ENCODE assay signal across 10 cellular contexts in the genomic region with DNA sequence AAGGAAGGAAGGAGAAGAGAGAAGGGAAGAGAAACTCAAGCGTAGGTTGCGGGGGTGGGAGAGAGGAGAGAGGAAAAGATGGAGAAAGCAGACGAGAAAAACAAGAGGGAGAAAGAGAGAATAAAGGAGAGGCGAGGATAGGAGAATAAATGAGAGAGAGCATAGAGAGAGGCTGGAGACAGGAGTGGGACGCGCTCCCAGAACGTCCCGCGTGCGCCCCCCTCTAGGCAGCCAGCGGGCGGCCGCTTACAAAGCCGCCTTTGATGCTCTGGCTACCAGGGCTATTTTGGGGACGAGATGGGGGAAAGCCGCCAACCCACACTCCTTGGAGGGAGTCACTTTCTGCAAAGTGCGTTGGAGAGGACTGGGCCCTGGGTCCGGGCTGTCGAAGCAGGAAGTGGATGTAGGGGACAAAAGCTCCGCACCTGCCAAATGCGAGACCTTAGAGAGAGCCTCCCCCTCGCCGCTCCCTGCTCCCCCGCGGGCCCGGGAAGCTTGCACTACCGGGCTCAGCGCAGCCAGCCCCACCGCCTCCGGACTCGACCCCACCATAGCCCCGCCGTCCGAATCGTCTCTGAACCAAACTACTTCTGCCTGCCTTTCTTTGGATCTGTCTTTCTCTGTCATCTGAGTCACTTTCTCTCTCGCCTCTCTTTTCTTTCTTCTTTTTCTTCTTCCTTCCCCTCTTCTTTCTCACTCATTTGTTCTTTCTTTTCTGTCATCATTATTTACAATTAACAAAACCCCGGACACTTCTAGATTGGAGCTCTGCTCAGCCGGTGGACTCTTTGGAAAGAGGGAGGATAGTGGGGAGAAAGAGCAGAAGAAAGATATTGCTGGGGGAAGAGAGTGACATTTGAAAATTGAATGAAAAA. TPM values are rescaled to one million over a fixed set of nuclear protein-coding genes. Genes with fewer than 3 reads are reported as not detected.
DNase-seq lines count a peak whose midpoint lies in the region; ATAC-seq, FAIRE-seq and TF ChIP-seq lines count a peak whose summit lies in the region.
"Had no signal": no experiment of that assay in that cellular context is flagged by ENCODE, and none has a peak within 500 bp of the region (broad histone marks: within the 10 kb centered on the region; RNA-seq: fewer than 3 reads in every experiment).

No MANE protein-coding gene starts in this region.

- TF ChIP-seq CTCF in K562 (IDR thresholded peaks at IDR 0.05 in 2 of 3, conservative IDR thresholded peaks at IDR 0.05 in 1 of 3; ENCODE audit: insufficient read depth in 2 of 3, low read depth in 1 of 3, low read length in 3 of 3) (no peak), neural crest cell (conservative IDR thresholded peaks at IDR 0.05) (no peak), RWPE1 (conservative IDR thresholded peaks at IDR 0.05; ENCODE audit: low read depth) (no peak), adrenal gland (IDR thresholded peaks at IDR 0.05) (no peak), colonic mucosa (IDR thresholded peaks at IDR 0.05) (no peak)

- peaks cover 3% of the 10 kb centered on the region for H3K36me3 Mint-ChIP-seq in neural crest cell (ENCODE audit: low read depth)

- H3K9ac ChIP-seq in K562 (ENCODE audit: insufficient read depth in 1 of 2, low read depth in 2 of 2, low read length in 2 of 2) = no peak overlapping the region
- H3K9ac ChIP-seq in colonic mucosa (ENCODE audit: low read depth in 2 of 2, low read length in 2 of 2) = no peak overlapping the region

- H3K36me3 ChIP-seq in K562 (ENCODE audit: control insufficient read depth, insufficient read depth, low read length) (no peaks in the 10 kb centered on the region), adrenal gland (replicated peaks in 1 of 2) (no peaks in the 10 kb centered on the region), colonic mucosa (no peaks in the 10 kb centered on the region)

- H3K4me2 ChIP-seq in K562 (ENCODE audit: insufficient read depth, low read length) = no peak overlapping the region

- H3K9me1 ChIP-seq in K562 (ENCODE audit: control insufficient read depth, insufficient read depth, low read length) = no peaks in the 10 kb centered on the region

- H3K27ac ChIP-seq in K562 (ENCODE audit: extremely low read depth, low read depth, low read length) (no peak overlapping the region), RWPE1 (no peak overlapping the region), adrenal gland (no peak overlapping the region), colonic mucosa (no peak overlapping the region)

- peaks cover 97% of the 10 kb centered on the region for H3K27me3 Mint-ChIP-seq in neural crest cell (ENCODE audit: low read depth)

- no peak for TF ChIP-seq RAD21 in K562 (CRISPR knock-in tag; conservative IDR thresholded peaks at IDR 0.05 in 1 of 2, IDR thresholded peaks at IDR 0.05 in 1 of 2)

- CTCF ChIA-PET in K562 (lab: Yijun Ruan, JAX; ENCODE audit: low intra/inter-chr PET ratio) = no interaction called here
- CTCF ChIA-PET in RWPE1 (lab: Yijun Ruan, JAX) = interaction anchor here (0.6 kb wide), 1 partner anchor 28 kb away, joined by 6 read pairs; no protein-coding TSS in a partner anchor

- 5% methylated on average over 36 of the region's 38 CpGs for WGBS in K562 (ENCODE audit: insufficient coverage, low coverage, missing lambda C conversion rate)
- 2 to 3% (median 2%) methylated on average over 28 to 38 of the region's 38 CpGs for WGBS in adrenal gland, 4 donors

- no peak for TF ChIP-seq POLR2A in K562 (conservative IDR thresholded peaks at IDR 0.05)
- no peak for TF ChIP-seq POLR2A in adrenal gland (IDR thresholded peaks at IDR 0.05)

- H3K27ac Mint-ChIP-seq in neural crest cell (ENCODE audit: unreplicated experiment) = no peak overlapping the region

- POLR2A ChIA-PET in K562 (lab: Yijun Ruan, JAX) (no interaction called here), RWPE1 (lab: Yijun Ruan, JAX; ENCODE audit: low non-redundant PET) (no interaction called here)

- no peak for TF ChIP-seq EP300 in K562 (IDR thresholded peaks at IDR 0.05; ENCODE audit: low read length)

- H3K9me3 Mint-ChIP-seq in neural crest cell = peaks cover 3% of the 10 kb centered on the region

- no peak for FAIRE-seq in K562 (lab: Jason Lieb, UNC)
- FAIRE-seq: islet of Langerhans had no signal

- in situ Hi-C loops in K562 (cut with MboI) = no loop called here

- H3K4me3 Mint-ChIP-seq in neural crest cell = peak overlapping the region; percentile 85

- H3K4me1 Mint-ChIP-seq in neural crest cell = peaks cover 41% of the 10 kb centered on the region

- BruUV-seq in K562 (replicated peaks; lab: Mats Ljungman, UMichigan) = no TSS peak

- H3K9me3 ChIP-seq in K562 (replicated peaks; ENCODE audit: control insufficient read depth, insufficient read depth, low read depth, low read length) (no peaks in the 10 kb centered on the region), adrenal gland (replicated peaks in 1 of 3) (no peaks in the 10 kb centered on the region), colonic mucosa (no peaks in the 10 kb centered on the region)

- peaks cover 2 to 13% of the 10 kb centered on the region in 2 experiments; a peak in 3 of 5 replicates for H3K27me3 ChIP-seq in K562 (ENCODE audit: control insufficient read depth in 2 of 2, insufficient read depth in 2 of 2, low read length in 2 of 2)
- peaks cover 44% of the 10 kb centered on the region for H3K27me3 ChIP-seq in adrenal gland
- H3K27me3 ChIP-seq in colonic mucosa = peaks cover 57% of the 10 kb centered on the region

- no peaks in the 10 kb centered on the region for H3K4me1 ChIP-seq in K562 (replicated peaks in 1 of 2; ENCODE audit: control insufficient read depth in 2 of 2, insufficient read depth in 2 of 2, low read length in 2 of 2)
- no peaks in the 10 kb centered on the region for H3K4me1 ChIP-seq in adrenal gland (replicated peaks in 1 of 2)
- H3K4me1 ChIP-seq in colonic mucosa = no peaks in the 10 kb centered on the region

- no peak for DNase-seq in K562 (ENCODE audit: extremely low read depth in 1 of 4, low spot score in 3 of 4)
- no peak for DNase-seq in neural crest cell (ENCODE audit: low read depth, low spot score)
- DNase-seq in RWPE1 (ENCODE audit: low spot score) = no peak
- no peak for DNase-seq in adrenal gland
- DNase-seq in NCI-H82 treated with DMSO at 0.1 percent for 48 hours (lab: John Stamatoyannopoulos, UW; ENCODE audit: unreplicated experiment) = no peak
- no peak for DNase-seq in colonic mucosa

- no peaks in the 10 kb centered on the region for H3K79me2 ChIP-seq in K562 (ENCODE audit: control insufficient read depth, insufficient read depth, low read length)

- ATAC-seq in HG03432 (IDR thresholded peaks at IDR 0.05; ENCODE audit: unreplicated experiment) (peak; percentile 34), K562 (no peak; the same call in 2 of the 3 replicates)

- H2AFZ ChIP-seq in K562 (ENCODE audit: low read depth, low read length) = no peak overlapping the region

- H3K4me3 ChIP-seq in GM08714 (ENCODE audit: low read length) (peak overlapping the region; percentile 55; the same call in 1 of the 2 replicates), K562 (no peak overlapping the region), adrenal gland (no peak overlapping the region), colonic mucosa (no peak overlapping the region)

- no peaks in the 10 kb centered on the region for H4K20me1 ChIP-seq in K562 (replicated peaks; ENCODE audit: control insufficient read depth, insufficient read depth, low read length)

- intact Hi-C loops in K562 (cut with micrococcal nuclease) = no loop called here
- intact Hi-C loops in adrenal gland (cut with DNase I) = no loop called here
- intact Hi-C loops in colonic mucosa (cut with DNase I) = no loop called here

RNA-seq across cellular contexts. Expression of a gene that starts 8.0 kb away (rescaled TPM):
- total RNA-seq in K562 (2011; cell fraction: chromatin; rRNA removed; ENCODE audit: low replicate concordance) = 0.21 and 0.23 TPM in 2 replicates
- not detected in 2 replicates for total RNA-seq in K562 (2011; cell fraction: nucleolus; rRNA removed)
- total RNA-seq in K562 (2011; cell fraction: nucleoplasm; rRNA removed) = 0.22 and 0.38 TPM in 2 replicates
- total RNA-seq in K562 (2014; rRNA removed) = not detected in 2 replicates
- 0.10 TPM in 1 of 2 replicates, not detected in the other for total RNA-seq in K562 (2014; rRNA removed; fragmentation: Illumina TruSeq; extraction: Trizol)
- 0.04 and 0.11 TPM in 2 replicates for total RNA-seq in K562 (2015; rRNA removed; fragmentation: Illumina TruSeq; extraction: Trizol)
- total RNA-seq in K562 (2021) = not detected in 2 replicates
- polyA plus RNA-seq in K562 (2011; rRNA removed) = 0.03 and 0.06 TPM in 2 replicates
- 0.03 and 0.10 TPM in 2 replicates for polyA plus RNA-seq in K562 (2011; cell fraction: cytosol; rRNA removed)
- polyA plus RNA-seq in K562 (2011; cell fraction: nucleus; rRNA removed) = 0.25 and 0.55 TPM in 2 replicates
- polyA plus RNA-seq in K562 (2012) = 0.10 and 0.39 TPM in 2 replicates
- polyA plus RNA-seq in K562 (2014; fragmentation: Illumina TruSeq; extraction: Trizol) = 0.04 and 0.06 TPM in 2 replicates
- polyA plus RNA-seq in K562 (2014; fragmentation: Nextera tagmentation; extraction: Ambion mirVana) = under 1 TPM; 0.01 to 0.03 TPM
- polyA plus RNA-seq in K562 (2014; rRNA removed) = 0.09 and 0.15 TPM in 2 replicates
- polyA minus RNA-seq in K562 (2011; rRNA and poly(A)+ RNA removed) = not detected in 2 replicates
- not detected in 2 replicates for polyA minus RNA-seq in K562 (2011; cell fraction: cytosol; rRNA and poly(A)+ RNA removed)
- not detected in 2 replicates for polyA minus RNA-seq in K562 (2011; cell fraction: nucleus; rRNA and poly(A)+ RNA removed)
- total RNA-seq in neural crest cell = 4.3 and 5.1 TPM in 2 replicates
- 1 to 10 TPM in 3 of 8 donors, under 1 TPM in 4, not detected in 1; 0.18 to 2.8 (median 0.72) TPM for total RNA-seq in adrenal gland
- 1 to 10 TPM in 1 of 3 donors, under 1 TPM in 2; 0.54 to 1.9 (median 0.82) TPM for polyA plus RNA-seq in adrenal gland
- total RNA-seq in colonic mucosa = under 1 TPM; 0.17 to 0.53 TPM
- total RNA-seq: RPMI7951 had no signal

RNA-seq across cellular contexts. Expression of a gene that starts 48.5 kb away (rescaled TPM):
- total RNA-seq in K562 (2011; cell fraction: chromatin; rRNA removed; ENCODE audit: low replicate concordance) = not detected in 2 replicates
- total RNA-seq in K562 (2011; cell fraction: nucleolus; rRNA removed) = not detected in 2 replicates
- total RNA-seq in K562 (2011; cell fraction: nucleoplasm; rRNA removed) = not detected in 2 replicates
- not detected in 2 replicates for total RNA-seq in K562 (2014; rRNA removed)
- not detected in 2 replicates for total RNA-seq in K562 (2014; rRNA removed; fragmentation: Illumina TruSeq; extraction: Trizol)
- total RNA-seq in K562 (2015; rRNA removed; fragmentation: Illumina TruSeq; extraction: Trizol) = not detected in 2 replicates
- 0.31 and 0.75 TPM in 2 replicates for total RNA-seq in K562 (2021)
- polyA plus RNA-seq in K562 (2011; rRNA removed) = not detected in 2 replicates
- not detected in 2 replicates for polyA plus RNA-seq in K562 (2011; cell fraction: cytosol; rRNA removed)
- not detected in 2 replicates for polyA plus RNA-seq in K562 (2011; cell fraction: nucleus; rRNA removed)
- 0.08 and 0.37 TPM in 2 replicates for polyA plus RNA-seq in K562 (2012)
- polyA plus RNA-seq in K562 (2014; fragmentation: Illumina TruSeq; extraction: Trizol) = not detected in 2 replicates
- under 1 TPM in 1 of 2 experiments, not detected in 1; 0.13 TPM for polyA plus RNA-seq in K562 (2014; fragmentation: Nextera tagmentation; extraction: Ambion mirVana)
- 0.04 and 0.69 TPM in 2 replicates for polyA plus RNA-seq in K562 (2014; rRNA removed)
- 0.46 TPM in 1 of 2 replicates, not detected in the other for polyA minus RNA-seq in K562 (2011; rRNA and poly(A)+ RNA removed)
- polyA minus RNA-seq in K562 (2011; cell fraction: cytosol; rRNA and poly(A)+ RNA removed) = not detected in 2 replicates
- not detected in 2 replicates for polyA minus RNA-seq in K562 (2011; cell fraction: nucleus; rRNA and poly(A)+ RNA removed)
- total RNA-seq in neural crest cell = not detected in 2 replicates
- total RNA-seq in adrenal gland = 10 to 100 TPM in 3 of 8 donors, 1 to 10 TPM in 5; 1.7 to 20.4 (median 8.6) TPM
- 10 to 100 TPM in 1 of 3 donors, 1 to 10 TPM in 2; 3.9 to 34.3 (median 4.6) TPM for polyA plus RNA-seq in adrenal gland
- total RNA-seq in colonic mucosa = 1 to 10 TPM in 1 of 2 donors, under 1 TPM in 1; 0.11 to 1.3 TPM
- total RNA-seq: RPMI7951 had no signal
